ENCODE assay signal across 9 cellular contexts in genomic region chr2:168244318-168244717, GRCh38. TPM values are rescaled to one million over a fixed set of nuclear protein-coding genes. Genes with fewer than 3 reads are reported as not detected.
A peak's percentile ranks its signal among the peaks of the same experiment; 100 is the strongest.
DNase-seq lines count a peak whose midpoint lies in the region; ATAC-seq and TF ChIP-seq lines count a peak whose summit lies in the region.
"Had no signal": no experiment of that assay in that cellular context is flagged by ENCODE, and none has a peak within 500 bp of the region (broad histone marks: within the 10 kb centered on the region; RNA-seq: fewer than 3 reads in every experiment).

No MANE protein-coding gene starts in this region.

- H3K4me1 Mint-ChIP-seq in type B pancreatic cell (ENCODE audit: unreplicated experiment) = peaks cover 39% of the 10 kb centered on the region

- peak overlapping the region; percentile 15 for H3K27ac Mint-ChIP-seq in type B pancreatic cell
- H3K27ac Mint-ChIP-seq: dendritic cell treated with granulocyte-macrophage colony-stimulating factor and Interleukin-4, amounts not matched to agents 40 ng/mL and 50 ng/mL, for 4 days had no signal

- H3K4me1 ChIP-seq in left lung = peaks cover 6 to 25% of the 10 kb centered on the region in 2 donors

- TF ChIP-seq CTCF in left lung (IDR thresholded peaks at IDR 0.05) (no peak), type B pancreatic cell (conservative IDR thresholded peaks at IDR 0.05) (no peak)

- H3K27me3 ChIP-seq in left lung = no peaks in the 10 kb centered on the region

- H3K4me3 ChIP-seq in left lung = no peak overlapping the region

- H3K27ac ChIP-seq in left lung = no peak overlapping the region

- H3K9me3 ChIP-seq in left lung = no peaks in the 10 kb centered on the region

- DNase-seq in DMS53 treated with DMSO at 0.1 percent for 48 hours (lab: John Stamatoyannopoulos, UW; ENCODE audit: unreplicated experiment) (peak; percentile 94), NCI-H345 (lab: John Stamatoyannopoulos, UW) (peak; percentile 89), activated T-cell treated with anti-CD3 and anti-CD28 coated beads for 48 hours (ENCODE audit: low read depth) (peak; percentile 39), left lung (no peak), type B pancreatic cell (ENCODE audit: extremely low spot score, unreplicated experiment) (no peak), LoVo (ENCODE audit: low spot score) (no peak)

- H3K36me3 ChIP-seq in left lung = no peaks in the 10 kb centered on the region

- H3K27me3 Mint-ChIP-seq in type B pancreatic cell = no peaks in the 10 kb centered on the region

- H3K9me3 Mint-ChIP-seq in type B pancreatic cell = no peaks in the 10 kb centered on the region
- H3K9me3 Mint-ChIP-seq: dendritic cell treated with granulocyte-macrophage colony-stimulating factor and Interleukin-4, amounts not matched to agents 40 ng/mL and 50 ng/mL, for 4 days had no signal

- intact Hi-C loops in left lung (cut with DNase I) = no loop called here

- ATAC-seq in left lung (peak; percentile 7), GM18502 (IDR thresholded peaks at IDR 0.05; ENCODE audit: poor library complexity, unreplicated experiment) (no peak), HG02610 (IDR thresholded peaks at IDR 0.05; ENCODE audit: unreplicated experiment) (no peak)

- H3K36me3 Mint-ChIP-seq in type B pancreatic cell = peaks cover 4% of the 10 kb centered on the region

- H3K4me3 Mint-ChIP-seq in type B pancreatic cell = peak overlapping the region; percentile 82
- H3K4me3 Mint-ChIP-seq: dendritic cell treated with granulocyte-macrophage colony-stimulating factor and Interleukin-4, amounts not matched to agents 40 ng/mL and 50 ng/mL, for 4 days had no signal

RNA-seq across cellular contexts. Expression of gene STK39, which starts 3.1 kb away (rescaled TPM):
- 10 to 100 TPM; 15.7 to 28.6 TPM for total RNA-seq in left lung
- total RNA-seq in type B pancreatic cell (ENCODE audit: low replicate concordance) = 22.0 and 26.2 TPM in 2 replicates

Comparison
In these comparisons a context has a peak if more than half of its experiments do, and no peak if none do; other contexts are left out.
1. DNase-seq: peak in DMS53 treated with DMSO at 0.1 percent for 48 hours (single experiment), NCI-H345 (single experiment) and activated T-cell treated with anti-CD3 and anti-CD28 coated beads for 48 hours (single experiment); none in left lung (0 of 2), type B pancreatic cell (single experiment) and LoVo (single experiment).